ENCODE assay signal across 28 cellular contexts in genomic region chr5:32571128-32571527, GRCh38.
"Had no signal": no experiment of that assay in that cellular context is flagged by ENCODE, and none has a peak within 500 bp of the region (broad histone marks: within the 10 kb centered on the region; RNA-seq: fewer than 3 reads in every experiment).

No MANE protein-coding gene starts in this region.

- H3K27me3 Mint-ChIP-seq: activated B cell treated with CpG ODN at 0.5 μM for 24 hours; activated CD4-positive, alpha-beta memory T cell treated with anti-CD3 and anti-CD28 coated beads for 36 hours; activated CD4-positive, alpha-beta T cell treated with anti-CD3 and anti-CD28 coated beads, Interleukin-2, amount 10 ng/mL, durations not matched to agents 24 days and 14 days; activated naive CD8-positive, alpha-beta T cell treated with anti-CD3 and anti-CD28 coated beads, Interleukin-2, amount 10 ng/mL, durations not matched to agents 7 days and 5 days had no signal

- H3K4me3 Mint-ChIP-seq: activated B cell treated with CpG ODN at 0.5 μM for 24 hours; activated CD4-positive, alpha-beta memory T cell treated with anti-CD3 and anti-CD28 coated beads for 36 hours; activated CD4-positive, alpha-beta T cell treated with anti-CD3 and anti-CD28 coated beads, Interleukin-2, amount 10 ng/mL, durations not matched to agents 24 days and 14 days; activated naive CD8-positive, alpha-beta T cell treated with anti-CD3 and anti-CD28 coated beads, Interleukin-2, amount 10 ng/mL, durations not matched to agents 7 days and 5 days had no signal

- H3K36me3 Mint-ChIP-seq: activated naive CD8-positive, alpha-beta T cell treated with anti-CD3 and anti-CD28 coated beads, Interleukin-2, amount 10 ng/mL, durations not matched to agents 7 days and 5 days had no signal

- H3K36me3 ChIP-seq: adrenal gland, colonic mucosa, Peyer's patch, SJSA1 had no signal

- H3K4me1 ChIP-seq: adrenal gland, colonic mucosa, Peyer's patch, SJSA1 had no signal

- H3K4me3 ChIP-seq: adrenal gland, colonic mucosa, Peyer's patch, SJSA1 had no signal

- H3K9me3 Mint-ChIP-seq: activated CD4-positive, alpha-beta memory T cell treated with anti-CD3 and anti-CD28 coated beads for 36 hours; activated naive CD8-positive, alpha-beta T cell treated with anti-CD3 and anti-CD28 coated beads, Interleukin-2, amount 10 ng/mL, durations not matched to agents 7 days and 5 days had no signal

- H3K27ac Mint-ChIP-seq: activated B cell treated with CpG ODN at 0.5 μM for 24 hours; activated CD4-positive, alpha-beta memory T cell treated with anti-CD3 and anti-CD28 coated beads for 36 hours; activated CD4-positive, alpha-beta T cell treated with anti-CD3 and anti-CD28 coated beads, Interleukin-2, amount 10 ng/mL, durations not matched to agents 24 days and 14 days; activated naive CD8-positive, alpha-beta T cell treated with anti-CD3 and anti-CD28 coated beads, Interleukin-2, amount 10 ng/mL, durations not matched to agents 7 days and 5 days had no signal

- H3K27me3 ChIP-seq: adrenal gland, colonic mucosa, Peyer's patch, SJSA1 had no signal

- DNase-seq: activated B cell treated with CpG ODN at 0.5 μM for 24 hours; activated CD4-positive, alpha-beta memory T cell treated with anti-CD3 and anti-CD28 coated beads for 36 hours; activated CD4-positive, alpha-beta T cell treated with anti-CD3 and anti-CD28 coated beads for 1 hour; activated CD4-positive, alpha-beta T cell treated with anti-CD3 and anti-CD28 coated beads, Interleukin-2, amount 10 ng/mL, durations not matched to agents 24 days and 14 days; activated CD8-positive, alpha-beta memory T cell treated with anti-CD3 and anti-CD28 coated beads, Interleukin-2, amount 50 U/mL, for 4 hours; activated naive CD4-positive, alpha-beta T cell treated with anti-CD3 and anti-CD28 coated beads, Interleukin-2, amount 50 U/mL, for 16 hours; activated naive CD8-positive, alpha-beta T cell treated with anti-CD3 and anti-CD28 coated beads, Interleukin-2, amount 10 ng/mL, durations not matched to agents 7 days and 5 days; anterior cingulate cortex; colonic mucosa; NCI-H1092; NCI-H1417; NCI-H1930; NCI-H2107; NCI-H2171 treated with DMSO at 0.1 percent for 48 hours; NCI-H226; NCI-H526; NCI-H82; NK-92 treated with Interleukin-12 subunit alpha and Interleukin-12 subunit beta, amount 100 ng/mL, for 24 hours; OCI-M1; Peyer's patch; Right ventricle myocardium superior; SW 1271; T1000 had no signal

- H3K4me1 Mint-ChIP-seq: activated naive CD8-positive, alpha-beta T cell treated with anti-CD3 and anti-CD28 coated beads, Interleukin-2, amount 10 ng/mL, durations not matched to agents 7 days and 5 days had no signal

- ATAC-seq: SK-N-SH treated with all-trans-retinoic acid at 6 μM for 48 hours had no signal

- H3K9me3 ChIP-seq: adrenal gland, colonic mucosa, Peyer's patch, SJSA1 had no signal

- H3K27ac ChIP-seq: adrenal gland, colonic mucosa, Peyer's patch, RWPE1, SJSA1 had no signal

- FAIRE-seq: TTC549 had no signal
